7 cellular contexts compared by ENCODE assay signal in genomic region chr14:73577214-73577613, GRCh38. TPM values are rescaled to one million over a fixed set of nuclear protein-coding genes. Genes with fewer than 3 reads are reported as not detected.
"Had no signal": no experiment of that assay in that cellular context is flagged by ENCODE, and none has a peak within 500 bp of the region (broad histone marks: within the 10 kb centered on the region; RNA-seq: fewer than 3 reads in every experiment).

No MANE protein-coding gene starts in this region.

RNA-seq across cellular contexts. Expression of gene HEATR4, which starts 18.5 kb away (rescaled TPM):
- total RNA-seq: activated CD8-positive, alpha-beta T cell treated with anti-CD3 and anti-CD28 coated beads, Interleukin-2, amount 10 ng/mL, durations not matched to agents 7 days and 5 days; activated naive CD8-positive, alpha-beta T cell treated with anti-CD3 and anti-CD28 coated beads, Interleukin-2, amount 10 ng/mL, durations not matched to agents 7 days and 5 days; NCI-H460; RPMI7951; SK-MEL-5 had no signal

RNA-seq across cellular contexts. Expression of gene ACOT6, which starts 35.1 kb away (rescaled TPM):
- total RNA-seq: activated CD8-positive, alpha-beta T cell treated with anti-CD3 and anti-CD28 coated beads, Interleukin-2, amount 10 ng/mL, durations not matched to agents 7 days and 5 days; activated naive CD8-positive, alpha-beta T cell treated with anti-CD3 and anti-CD28 coated beads, Interleukin-2, amount 10 ng/mL, durations not matched to agents 7 days and 5 days; adrenal gland; NCI-H460; RPMI7951; T-helper 17 cell had no signal
